17 cellular contexts compared by ENCODE assay signal in genomic region chr16:31080035-31080629, GRCh38.
"Had no signal": no experiment of that assay in that cellular context is flagged by ENCODE, and none has a peak within 500 bp of the region (broad histone marks: within the 10 kb centered on the region; RNA-seq: fewer than 3 reads in every experiment).

No MANE protein-coding gene starts in this region.

- H3K27me3 Mint-ChIP-seq: activated CD4-positive, alpha-beta memory T cell treated with anti-CD3 and anti-CD28 coated beads for 36 hours; activated naive CD8-positive, alpha-beta T cell treated with anti-CD3 and anti-CD28 coated beads, Interleukin-2, amount 50 U/mL, for 24 hours; stimulated activated naive CD8-positive, alpha-beta T cell treated with anti-CD3 and anti-CD28 coated beads, Interleukin-15, Interleukin-2, amounts not matched to agents 100 ng/mL and 50 ng/mL, for 24 hours had no signal

- H3K27ac Mint-ChIP-seq: activated CD4-positive, alpha-beta memory T cell treated with anti-CD3 and anti-CD28 coated beads for 36 hours; activated naive CD8-positive, alpha-beta T cell treated with anti-CD3 and anti-CD28 coated beads, Interleukin-2, amount 50 U/mL, for 24 hours had no signal

- H3K9me3 ChIP-seq: body of pancreas, esophagus muscularis mucosa, tibial artery had no signal

- H3K9me3 Mint-ChIP-seq: activated CD4-positive, alpha-beta memory T cell treated with anti-CD3 and anti-CD28 coated beads for 36 hours; activated naive CD8-positive, alpha-beta T cell treated with anti-CD3 and anti-CD28 coated beads, Interleukin-2, amount 50 U/mL, for 24 hours; nephron progenitor cell; stimulated activated naive CD8-positive, alpha-beta T cell treated with anti-CD3 and anti-CD28 coated beads, Interleukin-15, Interleukin-2, amounts not matched to agents 100 ng/mL and 50 ng/mL, for 24 hours had no signal

- ATAC-seq: activated naive CD8-positive, alpha-beta T cell treated with anti-CD3 and anti-CD28 coated beads, Interleukin-2, amount 50 U/mL, for 24 hours; body of pancreas; left cardiac atrium had no signal

- DNase-seq: activated CD4-positive, alpha-beta memory T cell treated with anti-CD3 and anti-CD28 coated beads for 36 hours; activated CD4-positive, alpha-beta T cell treated with anti-CD3 and anti-CD28 coated beads for 48 hours; activated effector memory CD4-positive, alpha-beta T cell treated with anti-CD3 and anti-CD28 coated beads, Interleukin-2, amount 50 U/mL, for 16 hours; activated naive CD4-positive, alpha-beta T cell treated with anti-CD3 and anti-CD28 coated beads, Interleukin-2, amount 50 U/mL, for 16 hours; activated naive CD8-positive, alpha-beta T cell treated with anti-CD3 and anti-CD28 coated beads, Interleukin-2, amount 50 U/mL, for 24 hours; body of pancreas; dorsolateral prefrontal cortex; hypothalamus; left cardiac atrium; mesenchymal stem cell; nephron progenitor cell; retina; stimulated activated CD4-positive, alpha-beta T cell treated with anti-CD3 and anti-CD28 coated beads, Interleukin-4, amount 100 ng/mL, for 1 hour; tibial artery had no signal

- H3K27ac ChIP-seq: body of pancreas, cardiac muscle cell, dorsolateral prefrontal cortex, esophagus muscularis mucosa, tibial artery had no signal

- H3K27me3 ChIP-seq: body of pancreas, cardiac muscle cell, dorsolateral prefrontal cortex, esophagus muscularis mucosa, tibial artery had no signal

- H3K4me3 Mint-ChIP-seq: activated CD4-positive, alpha-beta memory T cell treated with anti-CD3 and anti-CD28 coated beads for 36 hours; activated naive CD8-positive, alpha-beta T cell treated with anti-CD3 and anti-CD28 coated beads, Interleukin-2, amount 50 U/mL, for 24 hours; nephron progenitor cell; stimulated activated naive CD8-positive, alpha-beta T cell treated with anti-CD3 and anti-CD28 coated beads, Interleukin-15, Interleukin-2, amounts not matched to agents 100 ng/mL and 50 ng/mL, for 24 hours had no signal

- H3K4me3 ChIP-seq: body of pancreas, cardiac muscle cell, dorsolateral prefrontal cortex, esophagus muscularis mucosa, tibial artery had no signal
